In genomic region chr3:197722734-197723133, GRCh38 we compare ENCODE assay signal across 38 cellular contexts.
"Had no signal": no experiment of that assay in that cellular context is flagged by ENCODE, and none has a peak within 500 bp of the region (broad histone marks: within the 10 kb centered on the region; RNA-seq: fewer than 3 reads in every experiment).

No MANE protein-coding gene starts in this region.

- H3K4me1 Mint-ChIP-seq: activated CD8-positive, alpha-beta memory T cell treated with anti-CD3 and anti-CD28 coated beads, Interleukin-2, amount 10 ng/mL, durations not matched to agents 7 days and 5 days; brain had no signal

- DNase-seq: activated CD4-positive, alpha-beta memory T cell treated with anti-CD3 and anti-CD28 coated beads, Interleukin-2, amount 10 ng/mL, durations not matched to agents 7 days and 5 days; activated CD4-positive, alpha-beta T cell treated with anti-CD3 and anti-CD28 coated beads for 1 hour; activated CD4-positive, alpha-beta T cell treated with anti-CD3 and anti-CD28 coated beads for 36 hours; activated CD4-positive, alpha-beta T cell treated with anti-CD3 and anti-CD28 coated beads for 48 hours; activated CD4-positive, alpha-beta T cell treated with anti-CD3 and anti-CD28 coated beads, Interleukin-2, amount 10 ng/mL, durations not matched to agents 7 days and 5 days; activated CD4-positive, alpha-beta T cell treated with anti-CD3 and anti-CD28 coated beads, Interleukin-2, amount 50 U/mL, for 48 hours; activated CD4-positive, CD25-positive, alpha-beta regulatory T cell; activated CD8-positive, alpha-beta memory T cell treated with anti-CD3 and anti-CD28 coated beads for 24 hours; activated CD8-positive, alpha-beta memory T cell treated with anti-CD3 and anti-CD28 coated beads, Interleukin-2, amount 10 ng/mL, durations not matched to agents 7 days and 5 days; activated CD8-positive, alpha-beta memory T cell treated with anti-CD3 and anti-CD28 coated beads, Interleukin-2, amount 50 U/mL, for 48 hours; activated CD8-positive, alpha-beta T cell treated with anti-CD3 and anti-CD28 coated beads, Interleukin-2, amount 10 ng/mL, durations not matched to agents 7 days and 5 days; activated effector memory CD4-positive, alpha-beta T cell treated with Interleukin-2 at 50 U/mL for 16 hours; activated gamma-delta T cell; activated naive CD4-positive, alpha-beta T cell treated with anti-CD3 and anti-CD28 coated beads, Interleukin-2, amount 10 ng/mL, durations not matched to agents 7 days and 5 days; activated naive CD4-positive, alpha-beta T cell treated with Interleukin-2 at 50 U/mL for 16 hours; activated naive CD8-positive, alpha-beta T cell treated with anti-CD3 and anti-CD28 coated beads, Interleukin-2, amount 10 ng/mL, durations not matched to agents 7 days and 5 days; activated naive CD8-positive, alpha-beta T cell treated with anti-CD3 and anti-CD28 coated beads, Interleukin-2, amount 50 U/mL, for 24 hours; activated T-cell treated with anti-CD3 and anti-CD28 coated beads, Interleukin-2, amount 50 U/mL, for 24 hours; activated T-cell treated with anti-CD3 and anti-CD28 coated beads, Interleukin-2, amount 50 U/mL, for 48 hours; amygdala; anterior cingulate cortex; caudate nucleus; cerebellar nuclear complex; T-helper 2 cell; T-helper 9 cell had no signal

- H3K27ac ChIP-seq: ascending aorta, cardiac muscle cell, VCaP had no signal

- FAIRE-seq: bronchial epithelial cell, TTC549 had no signal

- H3K9me3 Mint-ChIP-seq: activated naive CD4-positive, alpha-beta T cell treated with anti-CD3 and anti-CD28 coated beads, Interleukin-2, amount 50 U/mL, for 24 hours; central memory CD8-positive, alpha-beta T cell had no signal

- H3K27me3 Mint-ChIP-seq: activated CD4-positive, alpha-beta memory T cell treated with anti-CD3 and anti-CD28 coated beads, Interleukin-2, amount 10 ng/mL, durations not matched to agents 7 days and 5 days; activated CD4-positive, alpha-beta T cell treated with anti-CD3 and anti-CD28 coated beads for 36 hours; activated CD4-positive, alpha-beta T cell treated with anti-CD3 and anti-CD28 coated beads, Interleukin-2, amount 10 ng/mL, durations not matched to agents 7 days and 5 days; activated CD8-positive, alpha-beta memory T cell treated with anti-CD3 and anti-CD28 coated beads, Interleukin-2, amount 10 ng/mL, durations not matched to agents 7 days and 5 days; activated naive CD4-positive, alpha-beta T cell treated with anti-CD3 and anti-CD28 coated beads, Interleukin-2, amount 10 ng/mL, durations not matched to agents 7 days and 5 days; activated naive CD4-positive, alpha-beta T cell treated with anti-CD3 and anti-CD28 coated beads, Interleukin-2, amount 50 U/mL, for 24 hours; activated naive CD8-positive, alpha-beta T cell; activated naive CD8-positive, alpha-beta T cell treated with anti-CD3 and anti-CD28 coated beads, Interleukin-2, amount 10 ng/mL, durations not matched to agents 7 days and 5 days; activated naive CD8-positive, alpha-beta T cell treated with anti-CD3 and anti-CD28 coated beads, Interleukin-2, amount 50 U/mL, for 24 hours; activated T-cell treated with anti-CD3 and anti-CD28 coated beads, Interleukin-2, amount 50 U/mL, for 24 hours; brain; central memory CD8-positive, alpha-beta T cell had no signal

- ATAC-seq: activated CD4-positive, alpha-beta T cell treated with anti-CD3 and anti-CD28 coated beads for 36 hours; activated CD4-positive, CD25-positive, alpha-beta regulatory T cell treated with anti-CD3 and anti-CD28 coated beads, Interleukin-2, amount 50 U/mL, for 24 hours; activated CD8-positive, alpha-beta memory T cell treated with anti-CD3 and anti-CD28 coated beads, Interleukin-2, amount 10 ng/mL, durations not matched to agents 7 days and 5 days; activated CD8-positive, alpha-beta T cell treated with anti-CD3 and anti-CD28 coated beads, Interleukin-2, amount 10 ng/mL, durations not matched to agents 7 days and 5 days; activated naive CD8-positive, alpha-beta T cell treated with anti-CD3 and anti-CD28 coated beads, Interleukin-2, amount 50 U/mL, for 24 hours had no signal

- H3K27ac Mint-ChIP-seq: activated CD4-positive, alpha-beta memory T cell treated with anti-CD3 and anti-CD28 coated beads, Interleukin-2, amount 10 ng/mL, durations not matched to agents 7 days and 5 days; activated CD4-positive, alpha-beta T cell treated with anti-CD3 and anti-CD28 coated beads for 36 hours; activated CD4-positive, alpha-beta T cell treated with anti-CD3 and anti-CD28 coated beads, Interleukin-2, amount 10 ng/mL, durations not matched to agents 7 days and 5 days; activated CD8-positive, alpha-beta memory T cell treated with anti-CD3 and anti-CD28 coated beads, Interleukin-2, amount 10 ng/mL, durations not matched to agents 7 days and 5 days; activated CD8-positive, alpha-beta T cell treated with anti-CD3 and anti-CD28 coated beads, Interleukin-2, amount 10 ng/mL, durations not matched to agents 7 days and 5 days; activated naive CD4-positive, alpha-beta T cell treated with anti-CD3 and anti-CD28 coated beads, Interleukin-2, amount 10 ng/mL, durations not matched to agents 7 days and 5 days; activated naive CD4-positive, alpha-beta T cell treated with anti-CD3 and anti-CD28 coated beads, Interleukin-2, amount 50 U/mL, for 24 hours; activated naive CD8-positive, alpha-beta T cell; activated naive CD8-positive, alpha-beta T cell treated with anti-CD3 and anti-CD28 coated beads, Interleukin-2, amount 10 ng/mL, durations not matched to agents 7 days and 5 days; activated naive CD8-positive, alpha-beta T cell treated with anti-CD3 and anti-CD28 coated beads, Interleukin-2, amount 50 U/mL, for 24 hours; activated T-cell treated with anti-CD3 and anti-CD28 coated beads, Interleukin-2, amount 50 U/mL, for 24 hours; activated T-helper 2 cell treated with anti-CD3 and anti-CD28 coated beads, Interferon-gamma antibody, Interleukin-2, Interleukin-4, amounts not matched to agents 10 μg/mL and 5 μg/mL and 100 μg/mL, durations not matched to agents 14 hours and 24 hours and 36 hours; brain; T-helper 1 cell treated with Interleukin-12 subunit alpha and Interleukin-12 subunit beta and Interleukin-4 antibody, amounts not matched to agents 30 μg/mL and 1 μg/mL, for 36 hours; T-helper 2 cell treated with Interferon-gamma antibody and Interleukin-4, amounts not matched to agents 5 μg/mL and 100 μg/mL, for 36 hours had no signal

- H3K27me3 ChIP-seq: ascending aorta, cardiac muscle cell had no signal

- H3K36me3 ChIP-seq: cardiac muscle cell had no signal

- H3K4me3 Mint-ChIP-seq: activated CD4-positive, alpha-beta memory T cell treated with anti-CD3 and anti-CD28 coated beads, Interleukin-2, amount 10 ng/mL, durations not matched to agents 7 days and 5 days; activated CD4-positive, alpha-beta T cell treated with anti-CD3 and anti-CD28 coated beads for 36 hours; activated CD4-positive, alpha-beta T cell treated with anti-CD3 and anti-CD28 coated beads, Interleukin-2, amount 10 ng/mL, durations not matched to agents 7 days and 5 days; activated CD8-positive, alpha-beta memory T cell treated with anti-CD3 and anti-CD28 coated beads, Interleukin-2, amount 10 ng/mL, durations not matched to agents 7 days and 5 days; activated CD8-positive, alpha-beta T cell treated with anti-CD3 and anti-CD28 coated beads, Interleukin-2, amount 10 ng/mL, durations not matched to agents 7 days and 5 days; activated naive CD4-positive, alpha-beta T cell treated with anti-CD3 and anti-CD28 coated beads, Interleukin-2, amount 10 ng/mL, durations not matched to agents 7 days and 5 days; activated naive CD4-positive, alpha-beta T cell treated with anti-CD3 and anti-CD28 coated beads, Interleukin-2, amount 50 U/mL, for 24 hours; activated naive CD8-positive, alpha-beta T cell; activated naive CD8-positive, alpha-beta T cell treated with anti-CD3 and anti-CD28 coated beads, Interleukin-2, amount 10 ng/mL, durations not matched to agents 7 days and 5 days; activated naive CD8-positive, alpha-beta T cell treated with anti-CD3 and anti-CD28 coated beads, Interleukin-2, amount 50 U/mL, for 24 hours; activated T-cell treated with anti-CD3 and anti-CD28 coated beads, Interleukin-2, amount 50 U/mL, for 24 hours; brain; central memory CD8-positive, alpha-beta T cell; T-helper 1 cell treated with Interleukin-12 subunit alpha and Interleukin-12 subunit beta and Interleukin-4 antibody, amounts not matched to agents 30 μg/mL and 1 μg/mL, for 36 hours; T-helper 2 cell treated with Interferon-gamma antibody and Interleukin-4, amounts not matched to agents 5 μg/mL and 100 μg/mL, for 36 hours had no signal

- H3K4me3 ChIP-seq: ascending aorta, cardiac muscle cell had no signal

- H3K4me1 ChIP-seq: ascending aorta had no signal
